Comparison of ENCODE assay signal across 8 cellular contexts in genomic region chr6:26054659-26054936, GRCh38. TPM values are rescaled to one million over a fixed set of nuclear protein-coding genes. Genes with fewer than 3 reads are reported as not detected.
A peak's percentile ranks its signal among the peaks of the same experiment; 100 is the strongest.
DNase-seq lines count a peak whose midpoint lies in the region; ATAC-seq, FAIRE-seq and TF ChIP-seq lines count a peak whose summit lies in the region.

No MANE protein-coding gene starts in this region.

- H2AFZ ChIP-seq in OCI-LY3 (ENCODE audit: low read depth, low read length) = 0 out of 2 replicates have a peak overlapping the region, but pooled peaks have one; percentile 45
- H2AFZ ChIP-seq in endothelial cell of umbilical vein (ENCODE audit: low read depth, low read length) = peak overlapping the region; percentile 28

- no peaks in the 10 kb centered on the region for H3K9me1 ChIP-seq in endothelial cell of umbilical vein (replicated peaks; ENCODE audit: control insufficient read depth, extremely low read depth, insufficient read depth, low read length)

- intact Hi-C loops in endothelial cell of umbilical vein (cut with micrococcal nuclease) = loop anchor here (2.0 kb wide), 1 partner anchor 144 kb away; a partner anchor contains a TSS
- intact Hi-C loops in ovary (cut with DNase I) = loop anchor here in 1 of 4 donors (10.0 kb wide), 1 partner anchor 130 kb away; a partner anchor contains a TSS

- 1 to 3% (median 1%) methylated on average over 6 of the region's 6 CpGs for WGBS in ovary, 3 donors

- no peak for TF ChIP-seq EP300 in ovary (IDR thresholded peaks at IDR 0.05)

- dilution Hi-C loops in endothelial cell of umbilical vein (cut with MboI; ENCODE audit: extremely low pct_ligation_motif_present, low sequenced_read_pairs) = no loop called here

- H4K20me1 ChIP-seq in OCI-LY3 (ENCODE audit: insufficient read depth, low read length) = no peaks in the 10 kb centered on the region
- no peaks in the 10 kb centered on the region for H4K20me1 ChIP-seq in endothelial cell of umbilical vein (replicated peaks; ENCODE audit: control insufficient read depth, extremely low read depth, insufficient read depth, low read length)

- H3K9ac ChIP-seq in OCI-LY3 (ENCODE audit: low read length) (peak overlapping the region; percentile 90), endothelial cell of umbilical vein (replicated peaks; ENCODE audit: extremely low read depth, insufficient read depth, low read length) (peak overlapping the region; percentile 95)

- H3K36me3 ChIP-seq in OCI-LY3 (replicated peaks; ENCODE audit: low read depth, low read length) (no peaks in the 10 kb centered on the region), endothelial cell of umbilical vein (ENCODE audit: control insufficient read depth in 2 of 2, extremely low read depth in 1 of 2, insufficient read depth in 2 of 2, low read length in 2 of 2) (no peaks in the 10 kb centered on the region), ovary (no peaks in the 10 kb centered on the region)

- no peak for FAIRE-seq in endothelial cell of umbilical vein (lab: Jason Lieb, UNC)

- H3K4me2 ChIP-seq in OCI-LY3 (ENCODE audit: low read length) (peak overlapping the region; percentile 65), endothelial cell of umbilical vein (ENCODE audit: insufficient read depth, low read length) (peak overlapping the region; percentile 80)

- H3K4me3 ChIP-seq in GM08714 (ENCODE audit: low read length) (peak overlapping the region; percentile 98), OCI-LY3 (ENCODE audit: low read length) (peak overlapping the region; percentile 79), endothelial cell of umbilical vein (replicated peaks in 1 of 3; ENCODE audit: insufficient read depth in 1 of 3, low read depth in 1 of 3, low read length in 3 of 3) (peak overlapping the region; percentile 24 to 74 (median 62)), ovary (peak overlapping the region; percentile 81)

- H3K27me3 ChIP-seq in OCI-LY3 (ENCODE audit: low read depth, low read length) (no peaks in the 10 kb centered on the region), endothelial cell of umbilical vein (ENCODE audit: control insufficient read depth in 2 of 2, insufficient read depth in 2 of 2, low read length in 2 of 2) (no peaks in the 10 kb centered on the region), ovary (no peaks in the 10 kb centered on the region)

- DNase-seq in endothelial cell of umbilical vein (ENCODE audit: low read depth, low spot score) (no peak), ovary (no peak), occipital lobe (lab: John Stamatoyannopoulos, UW) (no peak), activated gamma-delta T cell (lab: John Stamatoyannopoulos, UW) (no peak)

- TF ChIP-seq POLR2A in endothelial cell of umbilical vein (IDR thresholded peaks at IDR 0.05; ENCODE audit: low read depth, low read length) (no peak), ovary (IDR thresholded peaks at IDR 0.05) (no peak)

- CTCF ChIA-PET in endothelial cell of umbilical vein (lab: Charles Lee) = no interaction called here

- H3K4me1 ChIP-seq in OCI-LY3 (ENCODE audit: low read length) = peaks cover 23% of the 10 kb centered on the region
- H3K4me1 ChIP-seq in endothelial cell of umbilical vein (ENCODE audit: control insufficient read depth, extremely low read depth, insufficient read depth, low read length) = peaks cover 13% of the 10 kb centered on the region
- H3K4me1 ChIP-seq in ovary (ENCODE audit: insufficient read depth) = peaks cover 2% of the 10 kb centered on the region

- no TSS peak for BruUV-seq in endothelial cell of umbilical vein (replicated peaks; lab: Mats Ljungman, UMichigan)

- no peaks in the 10 kb centered on the region for H3K79me2 ChIP-seq in OCI-LY3 (ENCODE audit: low read length)
- H3K79me2 ChIP-seq in endothelial cell of umbilical vein (ENCODE audit: control insufficient read depth, insufficient read depth, low read length) = no peaks in the 10 kb centered on the region

- POLR2A ChIA-PET in endothelial cell of umbilical vein (lab: Charles Lee) = no interaction called here

- H3K27ac ChIP-seq in OCI-LY3 (ENCODE audit: low read length) (peak overlapping the region; percentile 99), endothelial cell of umbilical vein (ENCODE audit: insufficient read depth, low read depth, low read length) (peak overlapping the region; percentile 98), ovary (peak overlapping the region; percentile 78 to 90)

- no peaks in the 10 kb centered on the region for H3K9me3 ChIP-seq in OCI-LY3 (ENCODE audit: insufficient read depth, low read length)
- no peaks in the 10 kb centered on the region for H3K9me3 ChIP-seq in endothelial cell of umbilical vein (replicated peaks; ENCODE audit: control insufficient read depth, insufficient read depth, low read length)
- no peaks in the 10 kb centered on the region for H3K9me3 ChIP-seq in ovary

- ATAC-seq in HG03025 (IDR thresholded peaks at IDR 0.05; ENCODE audit: low FRiP score, unreplicated experiment) (no peak), GM18907 (IDR thresholded peaks at IDR 0.05; ENCODE audit: unreplicated experiment) (no peak)

- TF ChIP-seq CTCF in OCI-LY3 (IDR thresholded peaks at IDR 0.05; ENCODE audit: low read depth, low read length) = no peak
- no peak for TF ChIP-seq CTCF in endothelial cell of umbilical vein (IDR thresholded peaks at IDR 0.05; ENCODE audit: extremely low read depth in 1 of 2, insufficient read depth in 1 of 2, low read depth in 1 of 2, low read length in 2 of 2)
- TF ChIP-seq CTCF in ovary (IDR thresholded peaks at IDR 0.05) = no peak

TF ChIP-seq in endothelial cell of umbilical vein, 7 proteins besides CTCF, POLR2A, EP300 and RAD21:
- TF ChIP-seq JUN (IDR thresholded peaks at IDR 0.05; ENCODE audit: borderline replicate concordance, insufficient read depth, insufficient read length, low read depth) (no peak), GATA2 (IDR thresholded peaks at IDR 0.05; ENCODE audit: insufficient read depth, insufficient read length, low read depth, low read length) (no peak), EZH2 (IDR thresholded peaks at IDR 0.05; ENCODE audit: borderline replicate concordance, low read depth, low read length, severe bottlenecking) (no peak), POLR2AphosphoS5 (IDR thresholded peaks at IDR 0.05; ENCODE audit: insufficient read depth, low read depth, low read length) (no peak), FOS (IDR thresholded peaks at IDR 0.05; ENCODE audit: borderline replicate concordance, insufficient read depth, low read length) (no peak), MYC (IDR thresholded peaks at IDR 0.05; ENCODE audit: low read depth, low read length) (no peak)
- TF ChIP-seq, protein P1, sequence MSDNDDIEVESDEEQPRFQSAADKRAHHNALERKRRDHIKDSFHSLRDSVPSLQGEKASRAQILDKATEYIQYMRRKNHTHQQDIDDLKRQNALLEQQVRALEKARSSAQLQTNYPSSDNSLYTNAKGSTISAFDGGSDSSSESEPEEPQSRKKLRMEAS (IDR thresholded peaks at IDR 0.05; ENCODE audit: insufficient read depth, insufficient read length) = no peak

RNA-seq across cellular contexts. Expression of gene HFE, which starts 32.6 kb away (rescaled TPM):
- total RNA-seq in endothelial cell of umbilical vein (5.6 and 6.3 TPM in 2 replicates), ovary (1 to 10 TPM; 3.6 to 9.0 (median 7.4) TPM), occipital lobe (1.1 TPM)
- polyA plus RNA-seq in endothelial cell of umbilical vein (5.4 and 8.1 TPM in 2 replicates), ovary (10 to 100 TPM in 1 of 2 donors, 1 to 10 TPM in 1; 5.8 to 25.8 TPM)
- polyA plus RNA-seq in endothelial cell of umbilical vein (2011; cell fraction: cytosol; rRNA removed) = 5.6 and 6.1 TPM in 2 replicates
- polyA plus RNA-seq in endothelial cell of umbilical vein (2011; cell fraction: nucleus; rRNA removed) = 8.0 and 9.1 TPM in 2 replicates
- 5.1 and 5.8 TPM in 2 replicates for polyA plus RNA-seq in endothelial cell of umbilical vein (2012)
- 8.0 and 18.5 TPM in 2 replicates for polyA minus RNA-seq in endothelial cell of umbilical vein
- polyA minus RNA-seq in endothelial cell of umbilical vein (2011; cell fraction: cytosol; rRNA and poly(A)+ RNA removed) = 9.4 TPM
- polyA minus RNA-seq in endothelial cell of umbilical vein (2011; cell fraction: nucleus; rRNA and poly(A)+ RNA removed) = 3.7 and 3.9 TPM in 2 replicates
